ENCODE assay signal across 8 cellular contexts in the genomic region with DNA sequence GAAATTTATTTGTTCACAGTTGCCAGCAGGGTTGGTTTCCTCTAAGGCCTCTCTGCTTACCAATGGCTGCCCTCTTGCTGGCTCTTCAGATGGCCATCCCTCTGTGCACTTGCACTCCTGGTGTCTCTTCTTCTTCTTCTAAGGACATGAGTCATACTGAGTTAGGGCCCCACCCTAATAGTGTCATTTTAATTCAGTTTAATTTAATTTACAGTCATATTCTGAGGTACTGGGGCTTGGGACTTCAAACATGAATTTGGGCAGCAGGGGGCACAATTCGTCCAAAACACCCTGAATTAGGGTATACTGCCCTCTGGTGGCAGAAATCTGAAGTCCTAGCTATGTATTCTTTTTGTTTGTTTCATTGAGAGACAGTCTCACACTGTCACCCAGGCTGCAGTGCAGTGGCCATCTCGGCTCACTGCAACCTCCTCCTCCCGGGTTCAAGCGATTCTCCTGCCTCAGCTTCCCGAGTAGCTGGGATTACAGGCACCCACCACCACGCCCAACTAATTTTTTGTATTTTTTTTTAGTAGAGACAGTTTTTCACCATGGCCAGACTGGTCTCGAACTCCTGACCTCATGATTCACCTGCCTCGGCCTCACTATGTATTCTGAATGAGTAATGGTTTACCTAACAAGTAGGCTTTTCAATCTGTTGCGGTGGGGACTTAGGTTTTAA. TPM values are rescaled to one million over a fixed set of nuclear protein-coding genes. Genes with fewer than 3 reads are reported as not detected.
A peak's percentile ranks its signal among the peaks of the same experiment; 100 is the strongest.
DNase-seq lines count a peak whose midpoint lies in the region; ATAC-seq and TF ChIP-seq lines count a peak whose summit lies in the region.

No MANE protein-coding gene starts in this region.

- no peak overlapping the region for H3K4me2 ChIP-seq in GM23338

- H3K9me2 ChIP-seq in GM23338 (ENCODE audit: insufficient read depth) = no peaks in the 10 kb centered on the region

- H2AFZ ChIP-seq in GM23338 = no peak overlapping the region

- peak; percentile 95 for ATAC-seq in GM23338

- H3F3A ChIP-seq in GM23338 (replicated peaks; ENCODE audit: low read depth) = no peaks in the 10 kb centered on the region

- H3K4me3 ChIP-seq in GM23338 = no peak overlapping the region

- DNase-seq in D341Med (ENCODE audit: low spot score) (peak; percentile 71), GM23338 (ENCODE audit: low spot score) (peak; percentile 98), NCI-H1092 treated with DMSO at 0.1 percent for 48 hours (lab: John Stamatoyannopoulos, UW) (peak; percentile 67), SK-N-DZ (ENCODE audit: low spot score) (peak; percentile 89), glomerular endothelial cell (ENCODE audit: extremely low read depth, low read depth, low spot score) (peak; percentile 98), pons (ENCODE audit: low spot score) (peak; percentile 93), type B pancreatic cell (ENCODE audit: extremely low spot score, unreplicated experiment) (peak; percentile 76)
- peak; percentile 85 for DNase-seq in activated naive CD4-positive, alpha-beta T cell treated with Interleukin-2 at 50 U/mL for 16 hours

- no peaks in the 10 kb centered on the region for H3K4me1 ChIP-seq in GM23338 (ENCODE audit: insufficient read depth)

- no peak overlapping the region for H3K27ac ChIP-seq in GM23338 (ENCODE audit: low read depth)

- peak; percentile 100 for TF ChIP-seq CTCF in GM23338 (conservative IDR thresholded peaks at IDR 0.05; ENCODE audit: low read depth in 2 of 2)
- TF ChIP-seq CTCF in type B pancreatic cell (conservative IDR thresholded peaks at IDR 0.05) = peak; percentile 100

- H3K9me3 Mint-ChIP-seq in GM23338 (no peaks in the 10 kb centered on the region), type B pancreatic cell (no peaks in the 10 kb centered on the region)

- H3K27ac Mint-ChIP-seq in GM23338 (0 out of 2 replicates have a peak overlapping the region, but pooled peaks have one; percentile 55), type B pancreatic cell (peak overlapping the region; percentile 86)

- peaks cover 12% of the 10 kb centered on the region; the same call in 1 of the 2 replicates for H3K36me3 ChIP-seq in GM23338 (ENCODE audit: insufficient read depth)

- peaks cover 22% of the 10 kb centered on the region for H3K36me3 Mint-ChIP-seq in GM23338 (ENCODE audit: low read depth)
- H3K36me3 Mint-ChIP-seq in type B pancreatic cell = peaks cover 22% of the 10 kb centered on the region

- no peak overlapping the region for H3K4me3 Mint-ChIP-seq in GM23338
- no peak overlapping the region for H3K4me3 Mint-ChIP-seq in type B pancreatic cell

- peaks cover 6% of the 10 kb centered on the region for H3K27me3 Mint-ChIP-seq in GM23338 (ENCODE audit: insufficient read depth, low read depth, poor library complexity)
- H3K27me3 Mint-ChIP-seq in type B pancreatic cell = no peaks in the 10 kb centered on the region

- H4K20me1 ChIP-seq in GM23338 (replicated peaks; ENCODE audit: insufficient read depth) = no peaks in the 10 kb centered on the region; the same call in 1 of the 2 replicates

- no peaks in the 10 kb centered on the region for H3K79me2 ChIP-seq in GM23338 (replicated peaks; ENCODE audit: insufficient read depth)

- H3K4me1 Mint-ChIP-seq in GM23338 = no peaks in the 10 kb centered on the region
- H3K4me1 Mint-ChIP-seq in type B pancreatic cell (ENCODE audit: unreplicated experiment) = peaks cover 5% of the 10 kb centered on the region

- no peaks in the 10 kb centered on the region for H3K27me3 ChIP-seq in GM23338 (ENCODE audit: insufficient read depth)

TF ChIP-seq in GM23338, 12 proteins besides CTCF, POLR2A, EP300 and RAD21:
- TF ChIP-seq REST (IDR thresholded peaks at IDR 0.05; ENCODE audit: unreplicated experiment) (no peak), ZNF114 (CRISPR knock-in tag; IDR thresholded peaks at IDR 0.05) (no peak), EZH2phosphoT487 (IDR thresholded peaks at IDR 0.05; ENCODE audit: unreplicated experiment) (no peak), ZNF331 (CRISPR knock-in tag; IDR thresholded peaks at IDR 0.05; ENCODE audit: low read depth) (no peak)

RNA-seq across cellular contexts. Expression of gene SLC4A1AP, which starts 19.8 kb away (rescaled TPM):
- total RNA-seq in GM23338 (2014; rRNA removed; shearing (Covaris generic)) = 19.0 and 24.3 TPM in 2 replicates
- 25.2 and 29.2 TPM in 2 replicates for polyA plus RNA-seq in GM23338 (2016; fragmentation: Nextera tagmentation; extraction: Ambion mirVana)
- 22.4 and 24.3 TPM in 2 replicates for polyA plus RNA-seq in SK-N-DZ (2014; cell fraction: cytosol; rRNA removed)
- polyA plus RNA-seq in SK-N-DZ (2014; cell fraction: nucleus; rRNA removed) = 19.9 and 20.8 TPM in 2 replicates
- total RNA-seq in glomerular endothelial cell (18.1 and 26.4 TPM in 2 replicates), type B pancreatic cell (ENCODE audit: low replicate concordance) (17.7 and 20.7 TPM in 2 replicates)

RNA-seq across cellular contexts. Expression of gene SUPT7L, which starts 20.1 kb away (rescaled TPM):
- 16.5 and 17.7 TPM in 2 replicates for total RNA-seq in GM23338 (2014; rRNA removed; shearing (Covaris generic))
- 13.5 and 13.7 TPM in 2 replicates for polyA plus RNA-seq in GM23338 (2016; fragmentation: Nextera tagmentation; extraction: Ambion mirVana)
- 35.9 and 36.2 TPM in 2 replicates for polyA plus RNA-seq in SK-N-DZ (2014; cell fraction: cytosol; rRNA removed)
- polyA plus RNA-seq in SK-N-DZ (2014; cell fraction: nucleus; rRNA removed) = 85.5 and 92.3 TPM in 2 replicates
- total RNA-seq in glomerular endothelial cell (13.9 and 20.7 TPM in 2 replicates), type B pancreatic cell (ENCODE audit: low replicate concordance) (31.4 and 39.8 TPM in 2 replicates)

RNA-seq across cellular contexts. Expression of gene GPN1, which starts 54.7 kb away (rescaled TPM):
- 40.3 and 41.2 TPM in 2 replicates for total RNA-seq in GM23338 (2014; rRNA removed; shearing (Covaris generic))
- 20.8 and 23.7 TPM in 2 replicates for polyA plus RNA-seq in GM23338 (2016; fragmentation: Nextera tagmentation; extraction: Ambion mirVana)
- polyA plus RNA-seq in SK-N-DZ (2014; cell fraction: cytosol; rRNA removed) = 38.1 and 42.3 TPM in 2 replicates
- polyA plus RNA-seq in SK-N-DZ (2014; cell fraction: nucleus; rRNA removed) = 17.4 and 24.7 TPM in 2 replicates
- 32.7 and 48.1 TPM in 2 replicates for total RNA-seq in glomerular endothelial cell
- 32.5 and 39.0 TPM in 2 replicates for total RNA-seq in type B pancreatic cell (ENCODE audit: low replicate concordance)

RNA-seq across cellular contexts. Expression of gene CCDC121, which starts 54.7 kb away (rescaled TPM):
- 1.7 and 1.9 TPM in 2 replicates for total RNA-seq in GM23338 (2014; rRNA removed; shearing (Covaris generic))
- polyA plus RNA-seq in GM23338 (2016; fragmentation: Nextera tagmentation; extraction: Ambion mirVana) = 1.6 and 2.1 TPM in 2 replicates
- polyA plus RNA-seq in SK-N-DZ (2014; cell fraction: cytosol; rRNA removed) = 3.9 and 4.6 TPM in 2 replicates
- polyA plus RNA-seq in SK-N-DZ (2014; cell fraction: nucleus; rRNA removed) = 3.8 and 4.4 TPM in 2 replicates
- total RNA-seq in glomerular endothelial cell = 0.29 and 1.5 TPM in 2 replicates
- 5.5 and 5.6 TPM in 2 replicates for total RNA-seq in type B pancreatic cell (ENCODE audit: low replicate concordance)
